In the genomic region with DNA sequence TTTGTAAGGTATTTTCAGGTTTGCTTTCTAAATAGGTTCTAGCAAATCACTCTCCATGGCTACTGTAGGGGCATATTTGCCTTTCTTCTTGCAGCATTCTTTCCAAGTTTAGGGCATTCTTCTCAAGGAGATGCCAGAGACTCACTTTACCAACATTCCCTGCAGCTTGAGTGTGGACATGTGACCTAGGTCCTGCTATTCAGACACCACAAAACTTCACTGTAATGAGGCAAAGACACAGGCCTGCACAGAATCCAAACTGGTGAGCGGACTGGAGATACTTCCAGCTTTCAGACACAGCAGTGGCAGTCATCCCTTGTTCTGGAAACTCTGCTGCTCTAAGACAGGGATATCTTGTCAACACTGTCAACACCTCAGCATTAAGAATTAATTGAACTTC, we compare ENCODE assay signal across 19 cellular contexts.
"Had no signal": no experiment of that assay in that cellular context is flagged by ENCODE, and none has a peak within 500 bp of the region (broad histone marks: within the 10 kb centered on the region; RNA-seq: fewer than 3 reads in every experiment).

No MANE protein-coding gene starts in this region.

- H3K27ac Mint-ChIP-seq: memory B cell; naive B cell; nephron progenitor cell; stimulated activated naive B cell treated with anti-CD40 and anti-IgM and Interleukin-4, amounts not matched to agents 10 μg/mL and 1 μg/mL and 100 μg/mL, for 72 hours had no signal

- FAIRE-seq: frontal cortex, islet of Langerhans had no signal

- H3K9me3 ChIP-seq: lower lobe of right lung, testis had no signal

- H3K36me3 ChIP-seq: heart right ventricle, lower lobe of right lung, tibial nerve had no signal

- H3K9me3 Mint-ChIP-seq: stimulated activated naive CD8-positive, alpha-beta T cell treated with anti-CD3 and anti-CD28 coated beads, Interleukin-15, amount 100 ng/mL, for 72 hours had no signal

- H3K4me1 ChIP-seq: heart right ventricle, lower lobe of right lung, testis had no signal

- ATAC-seq: heart right ventricle; left lobe of liver; lower lobe of right lung; sciatic nerve; stimulated activated naive B cell treated with anti-CD40 and anti-IgM and Interleukin-4, amounts not matched to agents 10 μg/mL and 1 μg/mL and 100 μg/mL, for 72 hours; stimulated activated naive CD8-positive, alpha-beta T cell treated with anti-CD3 and anti-CD28 coated beads, Interleukin-15, amount 100 ng/mL, for 72 hours had no signal

- H3K4me3 Mint-ChIP-seq: memory B cell; naive B cell; nephron progenitor cell; stimulated activated naive B cell treated with anti-CD40 and anti-IgM and Interleukin-4, amounts not matched to agents 10 μg/mL and 1 μg/mL and 100 μg/mL, for 72 hours; stimulated activated naive CD8-positive, alpha-beta T cell treated with anti-CD3 and anti-CD28 coated beads, Interleukin-15, amount 100 ng/mL, for 72 hours had no signal

- H3K4me3 ChIP-seq: coronary artery, heart right ventricle, lower lobe of right lung, skin epidermis, testis, tibial nerve had no signal

- DNase-seq: effector CD4-positive, alpha-beta T cell; heart right ventricle; hypothalamus; lower lobe of right lung; naive B cell; nephron progenitor cell; stimulated activated CD4-positive, alpha-beta T cell treated with anti-CD3 and anti-CD28 coated beads, Interleukin-2, amount 100 ng/mL, for 24 hours; stimulated activated CD4-positive, alpha-beta T cell treated with anti-CD3 and anti-CD28 coated beads, Interleukin-4, amount 100 ng/mL, for 4 hours; stimulated activated naive B cell treated with anti-CD40 and anti-IgM and Interleukin-4, amounts not matched to agents 10 μg/mL and 1 μg/mL and 100 μg/mL, for 72 hours; stimulated activated naive CD8-positive, alpha-beta T cell treated with anti-CD3 and anti-CD28 coated beads, Interleukin-15, amount 100 ng/mL, for 72 hours; testis had no signal

- H3K27me3 ChIP-seq: heart right ventricle, testis, tibial nerve had no signal

- H3K4me1 Mint-ChIP-seq: memory B cell; naive B cell; stimulated activated naive CD8-positive, alpha-beta T cell treated with anti-CD3 and anti-CD28 coated beads, Interleukin-15, amount 100 ng/mL, for 72 hours had no signal

- H3K27ac ChIP-seq: coronary artery, heart right ventricle, lower lobe of right lung, skin epidermis, testis, tibial nerve had no signal

- H3K36me3 Mint-ChIP-seq: memory B cell; naive B cell; stimulated activated naive B cell treated with anti-CD40 and anti-IgM and Interleukin-4, amounts not matched to agents 10 μg/mL and 1 μg/mL and 100 μg/mL, for 72 hours had no signal
